ENCODE assay signal across 8 cellular contexts in genomic region chr9:128370367-128370751, GRCh38. TPM values are rescaled to one million over a fixed set of nuclear protein-coding genes. Genes with fewer than 3 reads are reported as not detected.
DNase-seq lines count a peak whose midpoint lies in the region; ATAC-seq and TF ChIP-seq lines count a peak whose summit lies in the region.

No MANE protein-coding gene starts in this region.

- peaks cover 29% of the 10 kb centered on the region for H3K4me1 Mint-ChIP-seq in activated naive CD4-positive, alpha-beta T cell treated with anti-CD3 and anti-CD28 coated beads for 36 hours (ENCODE audit: low read depth)

- no peaks in the 10 kb centered on the region for H3K27me3 Mint-ChIP-seq in activated naive CD4-positive, alpha-beta T cell treated with anti-CD3 and anti-CD28 coated beads for 36 hours (ENCODE audit: low read depth)

- H3K27ac ChIP-seq in ascending aorta (peak overlapping the region; percentile 84 to 87), upper lobe of right lung (peak overlapping the region; percentile 88)

- TF ChIP-seq POLR2A in lower leg skin (IDR thresholded peaks at IDR 0.05), result no peak
- no peak for TF ChIP-seq POLR2A in GM18505 (IDR thresholded peaks at IDR 0.05; ENCODE audit: borderline replicate concordance, extremely low read depth, insufficient read depth, insufficient read length)

- intact Hi-C loops in activated naive CD4-positive, alpha-beta T cell treated with anti-CD3 and anti-CD28 coated beads for 36 hours (cut with micrococcal nuclease), result loop anchor here (2.0 to 5.0 kb wide), 3 partner anchors 86 to 402 kb away; partner anchors contain the start of genes GLE1, ODF2 and ZER1
- intact Hi-C loops in ascending aorta (cut with DNase I), result loop anchor here (2.0 to 5.0 kb wide), 5 partner anchors 48 to 182 kb away; partner anchors contain the start of genes CERCAM, COQ4, GLE1 and GOLGA2
- intact Hi-C loops in lower leg skin (cut with DNase I; ENCODE audit: low total_unique reads), result no loop called here
- intact Hi-C loops in upper lobe of right lung (cut with DNase I), result no loop called here

- ATAC-seq in upper lobe of right lung, result no peak
- ATAC-seq in GM18505 (IDR thresholded peaks at IDR 0.05; ENCODE audit: unreplicated experiment), result no peak

- peak overlapping the region; percentile 92 for H3K4me3 Mint-ChIP-seq in activated naive CD4-positive, alpha-beta T cell treated with anti-CD3 and anti-CD28 coated beads for 36 hours

- no peak for DNase-seq in activated naive CD4-positive, alpha-beta T cell treated with anti-CD3 and anti-CD28 coated beads for 36 hours
- DNase-seq in activated naive CD4-positive, alpha-beta T cell (lab: John Stamatoyannopoulos, UW), result no peak
- no peak for DNase-seq in ascending aorta (ENCODE audit: low spot score in 2 of 2)
- DNase-seq in lower leg skin (ENCODE audit: low spot score in 2 of 2), result no peak
- DNase-seq in upper lobe of right lung, result no peak
- DNase-seq in stimulated activated CD4-positive, alpha-beta T cell treated with anti-CD3 and anti-CD28 coated beads, Interleukin-15, amount 100 ng/mL, for 24 hours, result no peak
- no peak for DNase-seq in DMS114 treated with DMSO at 0.1 percent for 48 hours (lab: John Stamatoyannopoulos, UW; ENCODE audit: unreplicated experiment)

- H3K4me3 ChIP-seq in ascending aorta (peak overlapping the region; percentile 66 to 80), lower leg skin (ENCODE audit: low read depth, poor library complexity, severe bottlenecking) (peak overlapping the region; percentile 43), upper lobe of right lung (peak overlapping the region; percentile 92)

- H3K36me3 Mint-ChIP-seq in activated naive CD4-positive, alpha-beta T cell treated with anti-CD3 and anti-CD28 coated beads for 36 hours (ENCODE audit: low read depth), result peaks cover 5% of the 10 kb centered on the region

- H3K4me1 ChIP-seq in ascending aorta, result peaks cover under 1 to 8% of the 10 kb centered on the region in 2 donors
- H3K4me1 ChIP-seq in upper lobe of right lung, result peaks cover 20% of the 10 kb centered on the region

- peak overlapping the region; percentile 92 for H3K27ac Mint-ChIP-seq in activated naive CD4-positive, alpha-beta T cell treated with anti-CD3 and anti-CD28 coated beads for 36 hours

- TF ChIP-seq CTCF in ascending aorta (IDR thresholded peaks at IDR 0.05) (no peak), lower leg skin (IDR thresholded peaks at IDR 0.05) (no peak), upper lobe of right lung (IDR thresholded peaks at IDR 0.05) (no peak)

- CTCF ChIA-PET in activated naive CD4-positive, alpha-beta T cell treated with anti-CD3 and anti-CD28 coated beads for 36 hours (lab: Charles Lee), result interaction anchor here (0.6 to 2.3 kb wide), 4 partner anchors 9 to 70 kb away, joined by 3 to 28 read pairs (median 5); no protein-coding TSS in a partner anchor

- H3K27me3 ChIP-seq in ascending aorta (no peaks in the 10 kb centered on the region), upper lobe of right lung (no peaks in the 10 kb centered on the region)

- H3K9me3 ChIP-seq in ascending aorta (no peaks in the 10 kb centered on the region), upper lobe of right lung (no peaks in the 10 kb centered on the region)

- H3K36me3 ChIP-seq in ascending aorta (peaks cover 0 to 14% of the 10 kb centered on the region in 2 donors), upper lobe of right lung (peaks cover 9% of the 10 kb centered on the region)

- no peaks in the 10 kb centered on the region for H3K9me3 Mint-ChIP-seq in activated naive CD4-positive, alpha-beta T cell treated with anti-CD3 and anti-CD28 coated beads for 36 hours

RNA-seq across cellular contexts. Expression of gene URM1, which starts 0.8 kb away (rescaled TPM):
- 10 to 100 TPM; 44.4 to 45.2 TPM for total RNA-seq in activated naive CD4-positive, alpha-beta T cell treated with anti-CD3 and anti-CD28 coated beads for 36 hours
- total RNA-seq in ascending aorta (37.5 TPM), lower leg skin (10 to 100 TPM; 24.3 to 37.7 (median 31.1) TPM), upper lobe of right lung (56.5 TPM)

RNA-seq across cellular contexts. Expression of gene SLC27A4, which starts 30.0 kb away (rescaled TPM):
- total RNA-seq in activated naive CD4-positive, alpha-beta T cell treated with anti-CD3 and anti-CD28 coated beads for 36 hours, result 1 to 10 TPM; 5.7 to 6.8 TPM
- total RNA-seq in ascending aorta, result 16.6 TPM
- 100 to 1,000 TPM in 1 of 4 donors, 10 to 100 TPM in 3; 64.7 to 105 (median 73.3) TPM for total RNA-seq in lower leg skin
- 21.4 TPM for total RNA-seq in upper lobe of right lung

RNA-seq across cellular contexts. Expression of gene COQ4, which starts 47.7 kb away (rescaled TPM):
- 10 to 100 TPM; 27.8 to 29.6 TPM for total RNA-seq in activated naive CD4-positive, alpha-beta T cell treated with anti-CD3 and anti-CD28 coated beads for 36 hours
- 11.4 TPM for total RNA-seq in ascending aorta
- 100 to 1,000 TPM in 2 of 4 donors, 10 to 100 TPM in 2; 80.4 to 120 (median 99.4) TPM for total RNA-seq in lower leg skin
- total RNA-seq in upper lobe of right lung, result 31.0 TPM

RNA-seq across cellular contexts. Expression of gene TRUB2, which starts 48.1 kb away (rescaled TPM):
- total RNA-seq in activated naive CD4-positive, alpha-beta T cell treated with anti-CD3 and anti-CD28 coated beads for 36 hours, result 10 to 100 TPM; 28.0 to 29.4 TPM
- total RNA-seq in ascending aorta (10.2 TPM), lower leg skin (10 to 100 TPM; 10.8 to 13.9 (median 11.5) TPM), upper lobe of right lung (19.1 TPM)

RNA-seq across cellular contexts. Expression of gene CERCAM, which starts 50.3 kb away (rescaled TPM):
- under 1 TPM; 0.33 to 0.57 TPM for total RNA-seq in activated naive CD4-positive, alpha-beta T cell treated with anti-CD3 and anti-CD28 coated beads for 36 hours
- total RNA-seq in ascending aorta (70.5 TPM), lower leg skin (10 to 100 TPM in 1 of 4 donors, 1 to 10 TPM in 3; 5.6 to 21.3 (median 7.3) TPM), upper lobe of right lung (14.0 TPM)

Comparison
In these comparisons a context has a peak if more than half of its experiments do, and no peak if none do; other contexts are left out.
1. intact Hi-C loops: an anchor here in activated naive CD4-positive, alpha-beta T cell treated with anti-CD3 and anti-CD28 coated beads for 36 hours (2.0 to 5.0 kb wide) and ascending aorta (2.0 to 5.0 kb wide); none called in lower leg skin and upper lobe of right lung.